29 cellular contexts compared by ENCODE assay signal in the genomic region with DNA sequence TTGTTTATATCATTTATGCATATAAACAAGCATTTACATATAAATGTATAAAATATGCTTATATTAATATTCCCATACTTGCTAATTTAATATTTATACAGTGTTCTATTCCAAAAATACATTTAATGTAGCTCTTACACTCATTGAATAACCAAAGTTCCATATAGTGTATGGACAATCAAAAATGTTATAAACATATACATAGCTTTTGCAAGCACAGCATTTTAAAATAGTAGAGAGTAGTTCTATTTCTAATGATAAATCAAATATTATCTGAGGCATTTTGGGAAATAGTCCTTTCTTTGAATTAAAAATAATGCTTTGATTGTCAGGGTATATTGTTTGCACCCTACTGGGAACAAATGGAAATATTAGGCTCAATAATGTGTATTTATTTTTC. TPM values are rescaled to one million over a fixed set of nuclear protein-coding genes. Genes with fewer than 3 reads are reported as not detected.
"Had no signal": no experiment of that assay in that cellular context is flagged by ENCODE, and none has a peak within 500 bp of the region (broad histone marks: within the 10 kb centered on the region; RNA-seq: fewer than 3 reads in every experiment).

No MANE protein-coding gene starts in this region.

- H3K4me2 ChIP-seq: smooth muscle cell had no signal

- H3K9ac ChIP-seq: parathyroid adenoma had no signal

- H3K27me3 ChIP-seq: neutrophil, testis, tibial artery, upper lobe of right lung, uterus had no signal

- H3K4me1 ChIP-seq: parathyroid adenoma, psoas muscle, spleen, suprapubic skin, testis, tibial artery, transverse colon, upper lobe of right lung, uterus had no signal

- DNase-seq: naive thymus-derived CD8-positive, alpha-beta T cell; nephron progenitor cell; nucleus accumbens; posterior cingulate gyrus; psoas muscle; right cardiac atrium; spleen; stimulated activated CD4-positive, alpha-beta T cell treated with anti-CD3 and anti-CD28 coated beads, Interleukin-12 subunit alpha, Interleukin-12 subunit beta, amount 100 ng/mL, for 4 hours; stimulated activated CD4-positive, alpha-beta T cell treated with anti-CD3 and anti-CD28 coated beads, Interleukin-1b, Interleukin-23, amount 100 ng/mL, for 48 hours; stimulated activated CD4-positive, alpha-beta T cell treated with anti-CD3 and anti-CD28 coated beads, Interleukin-4, amount 100 ng/mL, for 1 hour; stimulated activated CD4-positive, alpha-beta T cell treated with anti-CD3 and anti-CD28 coated beads, Interleukin-4, amount 100 ng/mL, for 4 hours; stimulated activated CD8-positive, alpha-beta memory T cell treated with anti-CD3 and anti-CD28 coated beads, Interleukin-4, amount 100 ng/mL, for 48 hours; stimulated activated naive CD4-positive, alpha-beta T cell; stimulated activated naive CD8-positive, alpha-beta T cell treated with anti-CD3 and anti-CD28 coated beads, Interleukin-15, amount 100 ng/mL, for 72 hours; stimulated activated naive CD8-positive, alpha-beta T cell treated with anti-CD3 and anti-CD28 coated beads, Interleukin-15, Interleukin-2, amounts not matched to agents 100 U/mL and 50 U/mL, for 24 hours; substantia nigra; testis; tibial artery; transverse colon; upper lobe of right lung; uterus had no signal

- ATAC-seq: naive thymus-derived CD8-positive, alpha-beta T cell; natural killer cell treated with Interleukin-12 subunit alpha and Interleukin-12 subunit beta and Interleukin-15 and Interleukin-18, amount 100 ng/mL, for 72 hours; psoas muscle; right cardiac atrium; sciatic nerve; stimulated activated memory B cell treated with anti-CD40 and anti-IgM and Interleukin-4, amounts not matched to agents 10 μg/mL and 1 μg/mL and 100 μg/mL, for 72 hours; stimulated activated naive CD8-positive, alpha-beta T cell treated with anti-CD3 and anti-CD28 coated beads, Interleukin-15, amount 100 ng/mL, for 72 hours; stimulated activated naive CD8-positive, alpha-beta T cell treated with anti-CD3 and anti-CD28 coated beads, Interleukin-15, Interleukin-2, amounts not matched to agents 100 U/mL and 50 U/mL, for 24 hours; upper lobe of right lung had no signal

- H3K4me3 ChIP-seq: psoas muscle, skin epidermis, smooth muscle cell, spleen, suprapubic skin, testis, tibial artery, transverse colon, upper lobe of right lung, uterus had no signal

- H3K9me3 ChIP-seq: neutrophil, suprapubic skin, testis, upper lobe of right lung had no signal

- H3K27ac ChIP-seq: neutrophil, parathyroid adenoma, psoas muscle, skin epidermis, spleen, suprapubic skin, testis, tibial artery, transverse colon, upper lobe of right lung, uterus had no signal

- H2AFZ ChIP-seq: parathyroid adenoma had no signal

- H3K36me3 ChIP-seq: neutrophil, spleen, suprapubic skin, tibial artery, transverse colon, upper lobe of right lung, uterus had no signal

RNA-seq across cellular contexts. Expression of gene LHFPL6, which starts 30.0 kb away (rescaled TPM):
- total RNA-seq: naive thymus-derived CD8-positive, alpha-beta T cell had no signal
- polyA plus RNA-seq: naive thymus-derived CD8-positive, alpha-beta T cell had no signal
